ENCODE assay signal across 20 cellular contexts in genomic region chr19:43461303-43461702, GRCh38. TPM values are rescaled to one million over a fixed set of nuclear protein-coding genes. Genes with fewer than 3 reads are reported as not detected.
A peak's percentile ranks its signal among the peaks of the same experiment; 100 is the strongest.
DNase-seq lines count a peak whose midpoint lies in the region; ATAC-seq and TF ChIP-seq lines count a peak whose summit lies in the region.
"Had no signal": no experiment of that assay in that cellular context is flagged by ENCODE, and none has a peak within 500 bp of the region (broad histone marks: within the 10 kb centered on the region; RNA-seq: fewer than 3 reads in every experiment).

No MANE protein-coding gene starts in this region.

- no peak for ATAC-seq in activated CD8-positive, alpha-beta T cell treated with anti-CD3 and anti-CD28 coated beads for 36 hours
- no peak for ATAC-seq in activated CD8-positive, alpha-beta T cell treated with anti-CD3 and anti-CD28 coated beads, Interleukin-2, amount 10 ng/mL, durations not matched to agents 7 days and 5 days
- no peak for ATAC-seq in activated naive CD8-positive, alpha-beta T cell treated with anti-CD3 and anti-CD28 coated beads, Interleukin-2, amount 50 U/mL, for 24 hours
- no peak for ATAC-seq in GM21526 (IDR thresholded peaks at IDR 0.05; ENCODE audit: low FRiP score, unreplicated experiment)
- ATAC-seq: A549 had no signal

- H3K9me3 Mint-ChIP-seq in activated CD8-positive, alpha-beta T cell treated with anti-CD3 and anti-CD28 coated beads for 36 hours = no peaks in the 10 kb centered on the region
- no peaks in the 10 kb centered on the region for H3K9me3 Mint-ChIP-seq in activated CD8-positive, alpha-beta T cell treated with anti-CD3 and anti-CD28 coated beads, Interleukin-2, amount 10 ng/mL, durations not matched to agents 7 days and 5 days (ENCODE audit: insufficient read depth)
- H3K9me3 Mint-ChIP-seq in CD4-positive, alpha-beta memory T cell = no peaks in the 10 kb centered on the region
- no peaks in the 10 kb centered on the region for H3K9me3 Mint-ChIP-seq in activated naive CD8-positive, alpha-beta T cell treated with anti-CD3 and anti-CD28 coated beads, Interleukin-2, amount 50 U/mL, for 24 hours
- H3K9me3 Mint-ChIP-seq in neural progenitor cell = no peaks in the 10 kb centered on the region
- H3K9me3 Mint-ChIP-seq: HFFc6 had no signal

- no peak overlapping the region for H3K27ac ChIP-seq in CD4-positive, alpha-beta memory T cell (ENCODE audit: low read depth, low read length)
- no peak overlapping the region for H3K27ac ChIP-seq in neural progenitor cell
- H3K27ac ChIP-seq: A549, C4-2B had no signal

- peaks cover 30% of the 10 kb centered on the region for H3K4me1 Mint-ChIP-seq in activated CD8-positive, alpha-beta T cell treated with anti-CD3 and anti-CD28 coated beads for 36 hours (ENCODE audit: low read depth)
- H3K4me1 Mint-ChIP-seq in activated CD8-positive, alpha-beta T cell treated with anti-CD3 and anti-CD28 coated beads, Interleukin-2, amount 10 ng/mL, durations not matched to agents 7 days and 5 days (ENCODE audit: low read depth) = peaks cover 29% of the 10 kb centered on the region
- H3K4me1 Mint-ChIP-seq in CD4-positive, alpha-beta memory T cell = peaks cover 14 to 47% (median 29%) of the 10 kb centered on the region in 4 donors
- H3K4me1 Mint-ChIP-seq in activated naive CD8-positive, alpha-beta T cell treated with anti-CD3 and anti-CD28 coated beads, Interleukin-2, amount 50 U/mL, for 24 hours = peaks cover 30% of the 10 kb centered on the region
- H3K4me1 Mint-ChIP-seq in neural progenitor cell = peaks cover 5% of the 10 kb centered on the region

- no peaks in the 10 kb centered on the region for H3K36me3 ChIP-seq in CD4-positive, alpha-beta memory T cell (ENCODE audit: insufficient read depth, low read length)
- no peaks in the 10 kb centered on the region for H3K36me3 ChIP-seq in neural progenitor cell

- POLR2A ChIA-PET in activated CD8-positive, alpha-beta T cell treated with anti-CD3 and anti-CD28 coated beads for 36 hours (lab: Charles Lee) = interaction anchor here (0.6 to 1.5 kb wide), 4 partner anchors 12 to 157 kb away, joined by 3 to 4 read pairs (median 4); partner anchors contain the start of gene PHLDB3
- POLR2A ChIA-PET in activated CD8-positive, alpha-beta T cell treated with anti-CD3 and anti-CD28 coated beads, Interleukin-2, amount 10 ng/mL, durations not matched to agents 7 days and 5 days (lab: Charles Lee) = interaction anchor here (1.7 kb wide), 1 partner anchor 72 kb away, joined by 4 read pairs; the partner anchor contains the start of gene ZNF575
- POLR2A ChIA-PET in CD4-positive, alpha-beta memory T cell (lab: Charles Lee; ENCODE audit: partially characterized antibody) = interaction anchor here (0.8 to 2.2 kb wide), 4 partner anchors 14 to 134 kb away, joined by 3 to 12 read pairs (median 3); partner anchors contain the start of gene PHLDB3

- H3K9ac ChIP-seq in neural progenitor cell = no peak overlapping the region

- no peaks in the 10 kb centered on the region for H3K27me3 Mint-ChIP-seq in activated CD8-positive, alpha-beta T cell treated with anti-CD3 and anti-CD28 coated beads for 36 hours
- no peaks in the 10 kb centered on the region for H3K27me3 Mint-ChIP-seq in activated CD8-positive, alpha-beta T cell treated with anti-CD3 and anti-CD28 coated beads, Interleukin-2, amount 10 ng/mL, durations not matched to agents 7 days and 5 days (ENCODE audit: low read depth)
- H3K27me3 Mint-ChIP-seq in CD4-positive, alpha-beta memory T cell = no peaks in the 10 kb centered on the region
- no peaks in the 10 kb centered on the region for H3K27me3 Mint-ChIP-seq in activated naive CD8-positive, alpha-beta T cell treated with anti-CD3 and anti-CD28 coated beads, Interleukin-2, amount 50 U/mL, for 24 hours
- H3K27me3 Mint-ChIP-seq in neural progenitor cell (ENCODE audit: insufficient read depth, low read depth) = peaks cover 35% of the 10 kb centered on the region

- H3K4me3 ChIP-seq in CD4-positive, alpha-beta memory T cell (ENCODE audit: low read length in 2 of 2) = no peak overlapping the region
- no peak overlapping the region for H3K4me3 ChIP-seq in neural progenitor cell
- H3K4me3 ChIP-seq: A549 had no signal

- no peak for DNase-seq in activated CD8-positive, alpha-beta T cell treated with anti-CD3 and anti-CD28 coated beads for 36 hours
- DNase-seq in activated CD8-positive, alpha-beta T cell treated with anti-CD3 and anti-CD28 coated beads, Interleukin-2, amount 10 ng/mL, durations not matched to agents 7 days and 5 days = no peak
- DNase-seq in CD4-positive, alpha-beta memory T cell = no peak
- DNase-seq in activated naive CD8-positive, alpha-beta T cell treated with anti-CD3 and anti-CD28 coated beads, Interleukin-2, amount 50 U/mL, for 24 hours = no peak
- no peak for DNase-seq in neural progenitor cell (ENCODE audit: low spot score)
- DNase-seq in anterior cingulate cortex (lab: John Stamatoyannopoulos, UW) = no peak
- DNase-seq in AG08395 (ENCODE audit: low spot score) = no peak
- DNase-seq: Calu3, DMS53, HFFc6, KBM-7, NCI-H1436, NCI-H2029, NCI-H2171 treated with DMSO at 0.1 percent for 48 hours, NCI-H446 treated with DMSO at 0.1 percent for 48 hours, OCI-M1 had no signal

- H3K4me3 Mint-ChIP-seq in activated CD8-positive, alpha-beta T cell treated with anti-CD3 and anti-CD28 coated beads for 36 hours = no peak overlapping the region
- H3K4me3 Mint-ChIP-seq in activated CD8-positive, alpha-beta T cell treated with anti-CD3 and anti-CD28 coated beads, Interleukin-2, amount 10 ng/mL, durations not matched to agents 7 days and 5 days = no peak overlapping the region
- H3K4me3 Mint-ChIP-seq in CD4-positive, alpha-beta memory T cell = peak overlapping the region in 2 of 8 donors; percentile 25 to 28
- H3K4me3 Mint-ChIP-seq in activated naive CD8-positive, alpha-beta T cell treated with anti-CD3 and anti-CD28 coated beads, Interleukin-2, amount 50 U/mL, for 24 hours = peak overlapping the region; percentile 86
- peak overlapping the region; percentile 48 for H3K4me3 Mint-ChIP-seq in neural progenitor cell
- H3K4me3 Mint-ChIP-seq: HFFc6 had no signal

- no peak overlapping the region for H2AFZ ChIP-seq in neural progenitor cell (replicated peaks)

- peaks cover 5% of the 10 kb centered on the region for H3K36me3 Mint-ChIP-seq in activated CD8-positive, alpha-beta T cell treated with anti-CD3 and anti-CD28 coated beads for 36 hours (ENCODE audit: low read depth)
- no peaks in the 10 kb centered on the region for H3K36me3 Mint-ChIP-seq in activated CD8-positive, alpha-beta T cell treated with anti-CD3 and anti-CD28 coated beads, Interleukin-2, amount 10 ng/mL, durations not matched to agents 7 days and 5 days (ENCODE audit: low read depth)
- H3K36me3 Mint-ChIP-seq in CD4-positive, alpha-beta memory T cell = peaks cover 0 to 2% of the 10 kb centered on the region in 2 donors
- H3K36me3 Mint-ChIP-seq in activated naive CD8-positive, alpha-beta T cell treated with anti-CD3 and anti-CD28 coated beads, Interleukin-2, amount 50 U/mL, for 24 hours (ENCODE audit: low read depth) = peaks cover 3% of the 10 kb centered on the region
- no peaks in the 10 kb centered on the region for H3K36me3 Mint-ChIP-seq in neural progenitor cell

- peaks cover 13% of the 10 kb centered on the region for H3F3A ChIP-seq in neural progenitor cell (ENCODE audit: low read depth)

- H3K4me1 ChIP-seq in CD4-positive, alpha-beta memory T cell (ENCODE audit: insufficient read depth, low read length) = peaks cover 20% of the 10 kb centered on the region
- H3K4me1 ChIP-seq in neural progenitor cell = no peaks in the 10 kb centered on the region

- TF ChIP-seq CTCF in activated CD8-positive, alpha-beta T cell treated with anti-CD3 and anti-CD28 coated beads for 36 hours (IDR thresholded peaks at IDR 0.05) = no peak
- no peak for TF ChIP-seq CTCF in neural progenitor cell (IDR thresholded peaks at IDR 0.05)

- H3K9me3 ChIP-seq in CD4-positive, alpha-beta memory T cell (ENCODE audit: control insufficient read depth in 1 of 2, low read length in 2 of 2) = no peaks in the 10 kb centered on the region
- no peaks in the 10 kb centered on the region for H3K9me3 ChIP-seq in neural progenitor cell (ENCODE audit: low read depth)
- H3K9me3 ChIP-seq: A549 had no signal

- H3K27me3 ChIP-seq in CD4-positive, alpha-beta memory T cell (ENCODE audit: insufficient read depth, low read length) = no peaks in the 10 kb centered on the region
- peaks cover 51% of the 10 kb centered on the region for H3K27me3 ChIP-seq in neural progenitor cell

- no peak overlapping the region for H3K4me2 ChIP-seq in neural progenitor cell
- H3K4me2 ChIP-seq: A549 had no signal

- intact Hi-C loops in activated CD8-positive, alpha-beta T cell treated with anti-CD3 and anti-CD28 coated beads for 36 hours (cut with micrococcal nuclease) = loop anchor here (5.0 kb wide), 1 partner anchor 41 kb away; the partner anchor contains the start of gene PHLDB3
- intact Hi-C loops in CD4-positive, alpha-beta memory T cell (cut with micrococcal nuclease) = loop anchor here (5.0 kb wide), 1 partner anchor 136 kb away; the partner anchor contains the start of genes IRGQ and ZNF576

- CTCF ChIA-PET in activated CD8-positive, alpha-beta T cell treated with anti-CD3 and anti-CD28 coated beads for 36 hours (lab: Charles Lee) = interaction anchor here (1.1 to 5.9 kb wide), 3 partner anchors 14 to 59 kb away, joined by 3 to 44 read pairs (median 13); partner anchors contain the start of gene PHLDB3
- CTCF ChIA-PET in activated CD8-positive, alpha-beta T cell treated with anti-CD3 and anti-CD28 coated beads, Interleukin-2, amount 10 ng/mL, durations not matched to agents 7 days and 5 days (lab: Charles Lee) = interaction anchor here (1.2 to 7.1 kb wide), 3 partner anchors 14 to 59 kb away, joined by 3 to 47 read pairs (median 29); no protein-coding TSS in a partner anchor
- CTCF ChIA-PET in CD4-positive, alpha-beta memory T cell (lab: Charles Lee; ENCODE audit: partially characterized antibody) = interaction anchor here (1.2 to 2.4 kb wide), 5 partner anchors 14 to 133 kb away, joined by 3 to 15 read pairs (median 4); no protein-coding TSS in a partner anchor

- no peaks in the 10 kb centered on the region for H4K20me1 ChIP-seq in neural progenitor cell (ENCODE audit: low read depth)

- peak overlapping the region; percentile 80 for H3K27ac Mint-ChIP-seq in activated CD8-positive, alpha-beta T cell treated with anti-CD3 and anti-CD28 coated beads for 36 hours
- H3K27ac Mint-ChIP-seq in activated CD8-positive, alpha-beta T cell treated with anti-CD3 and anti-CD28 coated beads, Interleukin-2, amount 10 ng/mL, durations not matched to agents 7 days and 5 days = no peak overlapping the region
- peak overlapping the region in 4 of 7 donors; percentile 51 to 84 (median 84) for H3K27ac Mint-ChIP-seq in CD4-positive, alpha-beta memory T cell
- H3K27ac Mint-ChIP-seq in activated naive CD8-positive, alpha-beta T cell treated with anti-CD3 and anti-CD28 coated beads, Interleukin-2, amount 50 U/mL, for 24 hours = peak overlapping the region; percentile 86
- H3K27ac Mint-ChIP-seq in neural progenitor cell = no peak overlapping the region
- H3K27ac Mint-ChIP-seq: HFFc6 had no signal

- no peaks in the 10 kb centered on the region for H3K79me2 ChIP-seq in neural progenitor cell (ENCODE audit: low read depth)

RNA-seq across cellular contexts. Expression of gene LYPD3, which starts 4.1 kb away (rescaled TPM):
- total RNA-seq in activated CD8-positive, alpha-beta T cell treated with anti-CD3 and anti-CD28 coated beads for 36 hours = 1 to 10 TPM; 4.4 to 4.9 TPM
- total RNA-seq in activated CD8-positive, alpha-beta T cell treated with anti-CD3 and anti-CD28 coated beads, Interleukin-2, amount 10 ng/mL, durations not matched to agents 7 days and 5 days = 1 to 10 TPM in 1 of 2 experiments, under 1 TPM in 1; 0.68 to 1.1 TPM
- total RNA-seq in CD4-positive, alpha-beta memory T cell = 1 to 10 TPM; 3.3 to 3.7 TPM
- polyA plus RNA-seq in CD4-positive, alpha-beta memory T cell = 1 to 10 TPM; 4.4 to 5.9 TPM
- total RNA-seq in neural progenitor cell (ENCODE audit: low replicate concordance) = 0.24 and 0.37 TPM in 2 replicates

RNA-seq across cellular contexts. Expression of gene PHLDB3, which starts 43.2 kb away (rescaled TPM):
- 10 to 100 TPM; 14.7 to 17.5 TPM for total RNA-seq in activated CD8-positive, alpha-beta T cell treated with anti-CD3 and anti-CD28 coated beads for 36 hours
- 10 to 100 TPM; 14.9 to 15.5 TPM for total RNA-seq in activated CD8-positive, alpha-beta T cell treated with anti-CD3 and anti-CD28 coated beads, Interleukin-2, amount 10 ng/mL, durations not matched to agents 7 days and 5 days
- total RNA-seq in CD4-positive, alpha-beta memory T cell = 10 to 100 TPM; 36.9 to 47.3 TPM
- 1 to 10 TPM; 1.3 to 5.5 TPM for polyA plus RNA-seq in CD4-positive, alpha-beta memory T cell
- total RNA-seq in neural progenitor cell (ENCODE audit: low replicate concordance) = 3.4 and 21.9 TPM in 2 replicates

RNA-seq across cellular contexts. Expression of gene TEX101, which starts 46.6 kb away (rescaled TPM):
- not detected for total RNA-seq in activated CD8-positive, alpha-beta T cell treated with anti-CD3 and anti-CD28 coated beads for 36 hours
- not detected for total RNA-seq in activated CD8-positive, alpha-beta T cell treated with anti-CD3 and anti-CD28 coated beads, Interleukin-2, amount 10 ng/mL, durations not matched to agents 7 days and 5 days
- total RNA-seq in CD4-positive, alpha-beta memory T cell = not detected
- polyA plus RNA-seq in CD4-positive, alpha-beta memory T cell = not detected
- not detected in 2 replicates for total RNA-seq in neural progenitor cell (ENCODE audit: low replicate concordance)
- total RNA-seq: Calu3, HFFc6, RPMI7951 had no signal
- polyA plus RNA-seq: A549 had no signal

Comparison
In these comparisons a context has a peak if more than half of its experiments do, and no peak if none do; other contexts are left out.
1. H3K27ac Mint-ChIP-seq: peak in activated CD8-positive, alpha-beta T cell treated with anti-CD3 and anti-CD28 coated beads for 36 hours (single experiment), CD4-positive, alpha-beta memory T cell (4 of 7) and activated naive CD8-positive, alpha-beta T cell treated with anti-CD3 and anti-CD28 coated beads, Interleukin-2, amount 50 U/mL, for 24 hours (single experiment); none in activated CD8-positive, alpha-beta T cell treated with anti-CD3 and anti-CD28 coated beads, Interleukin-2, amount 10 ng/mL, durations not matched to agents 7 days and 5 days (single experiment) and neural progenitor cell (single experiment).
2. H3K4me3 Mint-ChIP-seq: peak in activated naive CD8-positive, alpha-beta T cell treated with anti-CD3 and anti-CD28 coated beads, Interleukin-2, amount 50 U/mL, for 24 hours (single experiment) and neural progenitor cell (single experiment); none in activated CD8-positive, alpha-beta T cell treated with anti-CD3 and anti-CD28 coated beads for 36 hours (single experiment) and activated CD8-positive, alpha-beta T cell treated with anti-CD3 and anti-CD28 coated beads, Interleukin-2, amount 10 ng/mL, durations not matched to agents 7 days and 5 days (single experiment).